29 cellular contexts compared by ENCODE assay signal in the genomic region with DNA sequence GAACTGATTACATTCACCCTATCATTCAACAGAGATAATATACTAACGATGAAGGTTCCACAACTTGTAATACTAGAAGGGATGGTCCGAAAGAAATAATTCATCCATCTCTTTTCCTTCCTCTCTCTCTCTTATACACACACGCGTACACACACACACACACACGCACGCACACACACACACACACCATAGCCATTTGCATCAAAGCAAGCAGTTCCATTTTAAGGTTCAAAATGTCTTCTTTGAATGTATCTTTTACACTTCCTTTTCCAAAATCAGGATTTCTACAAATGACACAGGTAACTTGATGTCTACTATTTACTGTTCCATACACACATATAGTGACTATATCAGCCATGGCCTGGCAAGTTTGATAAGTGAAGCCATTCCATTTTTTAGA. TPM values are rescaled to one million over a fixed set of nuclear protein-coding genes. Genes with fewer than 3 reads are reported as not detected.
DNase-seq lines count a peak whose midpoint lies in the region; ATAC-seq, FAIRE-seq and TF ChIP-seq lines count a peak whose summit lies in the region.
"Had no signal": no experiment of that assay in that cellular context is flagged by ENCODE, and none has a peak within 500 bp of the region (broad histone marks: within the 10 kb centered on the region; RNA-seq: fewer than 3 reads in every experiment).

No MANE protein-coding gene starts in this region.

- no peak for TF ChIP-seq RAD21 in HCT116 (IDR thresholded peaks at IDR 0.05; ENCODE audit: low read depth)

- H3K27me3 ChIP-seq in HCT116 (ENCODE audit: insufficient read depth, low read length) (no peaks in the 10 kb centered on the region), duodenal mucosa (ENCODE audit: control insufficient read depth in 1 of 2, insufficient read depth in 2 of 2, low read length in 2 of 2) (peaks cover 3 to 4% of the 10 kb centered on the region in 2 donors), smooth muscle cell (ENCODE audit: low read depth) (peaks cover 38% of the 10 kb centered on the region), thyroid gland (peaks cover 4% of the 10 kb centered on the region)
- H3K27me3 ChIP-seq: body of pancreas, gastrocnemius medialis, pancreas had no signal

- peaks cover 52% of the 10 kb centered on the region for H3K79me2 ChIP-seq in HCT116 (ENCODE audit: insufficient read depth, low read length)
- no peaks in the 10 kb centered on the region for H3K79me2 ChIP-seq in smooth muscle cell (ENCODE audit: low read depth)

- H3K9ac ChIP-seq in HCT116 (ENCODE audit: low read length), result peak overlapping the region; percentile 96
- peak overlapping the region; percentile 81 to 84 for H3K9ac ChIP-seq in duodenal mucosa (ENCODE audit: low read depth in 1 of 2, low read length in 2 of 2)
- H3K9ac ChIP-seq in kidney (ENCODE audit: low read length in 2 of 2), result peak overlapping the region in 1 of 2 donors; percentile 48
- H3K9ac ChIP-seq in smooth muscle cell (ENCODE audit: low read depth), result no peak overlapping the region

- no peak for ATAC-seq in HCT116
- no peak for ATAC-seq in HG03135 (IDR thresholded peaks at IDR 0.05; ENCODE audit: unreplicated experiment)
- ATAC-seq: gastrocnemius medialis, GM12878, natural killer cell had no signal

- H3K9me3 ChIP-seq in HCT116 (ENCODE audit: control insufficient read depth in 1 of 2, insufficient read depth in 1 of 2, low read depth in 1 of 2, low read length in 2 of 2) (no peaks in the 10 kb centered on the region), duodenal mucosa (ENCODE audit: control insufficient read depth in 1 of 2, low read length in 2 of 2) (no peaks in the 10 kb centered on the region), kidney (ENCODE audit: control insufficient read depth in 1 of 2, low read length in 2 of 2) (no peaks in the 10 kb centered on the region), smooth muscle cell (replicated peaks; ENCODE audit: low read depth) (no peaks in the 10 kb centered on the region), thyroid gland (no peaks in the 10 kb centered on the region)
- H3K9me3 ChIP-seq: body of pancreas, esophagus squamous epithelium, gastrocnemius medialis, pancreas, SJSA1, tibial artery had no signal

- no peaks in the 10 kb centered on the region for H3K9me2 ChIP-seq in HCT116 (ENCODE audit: insufficient read depth)

- H3K4me1 ChIP-seq in HCT116 (ENCODE audit: control insufficient read depth in 1 of 2, insufficient read depth in 2 of 2, low read length in 2 of 2), result peaks cover 48 to 75% of the 10 kb centered on the region in 2 experiments
- H3K4me1 ChIP-seq in duodenal mucosa (ENCODE audit: control insufficient read depth in 1 of 2, insufficient read depth in 2 of 2, low read length in 2 of 2), result peaks cover 6 to 20% of the 10 kb centered on the region in 2 donors
- peaks cover 0 to 8% of the 10 kb centered on the region in 2 donors for H3K4me1 ChIP-seq in kidney (ENCODE audit: control insufficient read depth in 1 of 2, insufficient read depth in 1 of 2, low read depth in 1 of 2, low read length in 2 of 2)
- H3K4me1 ChIP-seq in smooth muscle cell (ENCODE audit: low read depth), result peaks cover 3% of the 10 kb centered on the region
- peaks cover 0 to 6% of the 10 kb centered on the region in 2 donors for H3K4me1 ChIP-seq in thyroid gland
- H3K4me1 ChIP-seq: pancreas had no signal

- TF ChIP-seq CTCF in HCT116 (IDR thresholded peaks at IDR 0.05 in 2 of 3, conservative IDR thresholded peaks at IDR 0.05 in 1 of 3; ENCODE audit: borderline replicate concordance in 1 of 3, insufficient read depth in 1 of 3, low read depth in 2 of 3, low read length in 2 of 3), result no peak
- TF ChIP-seq CTCF in kidney (IDR thresholded peaks at IDR 0.05; ENCODE audit: borderline replicate concordance, extremely low read depth, insufficient read depth), result no peak
- no peak for TF ChIP-seq CTCF in smooth muscle cell (IDR thresholded peaks at IDR 0.05; ENCODE audit: borderline replicate concordance, insufficient read depth, poor library complexity, severe bottlenecking)
- no peak for TF ChIP-seq CTCF in thyroid gland (IDR thresholded peaks at IDR 0.05)

- H3K4me3 ChIP-seq in HCT116 (replicated peaks in 1 of 2; ENCODE audit: low read depth in 1 of 2, low read length in 2 of 2) (peak overlapping the region; percentile 79 to 84), duodenal mucosa (ENCODE audit: low read depth in 1 of 2, low read length in 2 of 2) (peak overlapping the region; percentile 76 to 88), kidney (ENCODE audit: low read length in 2 of 2) (peak overlapping the region; percentile 63 to 69), smooth muscle cell (peak overlapping the region; percentile 42), thyroid gland (replicated peaks in 1 of 3) (no peak overlapping the region)
- H3K4me3 ChIP-seq: body of pancreas, GM12878, tibial artery had no signal

- BruUV-seq in HCT116 (replicated peaks; lab: Mats Ljungman, UMichigan), result no TSS peak

- H3K27ac ChIP-seq in HCT116 (ENCODE audit: low read depth, low read length) (peak overlapping the region; percentile 84), duodenal mucosa (ENCODE audit: low read depth, low read length) (peak overlapping the region; percentile 72), kidney (ENCODE audit: low read depth in 2 of 2, low read length in 2 of 2) (peak overlapping the region; percentile 70 to 80), smooth muscle cell (ENCODE audit: low read depth) (peak overlapping the region; percentile 31), thyroid gland (no peak overlapping the region)
- H3K27ac ChIP-seq: esophagus squamous epithelium, HL-60, SJSA1, tibial artery had no signal

- TF ChIP-seq POLR2A in HCT116 (IDR thresholded peaks at IDR 0.05; ENCODE audit: borderline replicate concordance, extremely low read depth, insufficient read depth, insufficient read length) (no peak), thyroid gland (IDR thresholded peaks at IDR 0.05) (no peak)

- RAD21 ChIA-PET in HCT116 (lab: Charles Lee; ENCODE audit: low non-redundant PET in 1 of 2, low total read pairs in 2 of 2, uncharacterized antibody in 2 of 2, unreplicated experiment in 2 of 2), result no interaction called here

- peak overlapping the region; percentile 77 for H3K4me2 ChIP-seq in HCT116 (ENCODE audit: low read length)
- no peak overlapping the region for H3K4me2 ChIP-seq in smooth muscle cell

- FAIRE-seq in kidney (lab: Jason Lieb, UNC), result no peak
- FAIRE-seq: GM12878, pancreas had no signal

- intact Hi-C loops in HCT116 (cut with micrococcal nuclease), result no loop called here
- intact Hi-C loops in kidney (cut with DNase I), result no loop called here
- intact Hi-C loops in cardiac septum (cut with DNase I), result no loop called here
- intact Hi-C loops in thyroid gland (cut with DNase I), result no loop called here

- CTCF ChIA-PET in HCT116 (lab: Charles Lee), result no interaction called here

- no peak overlapping the region for H2AFZ ChIP-seq in HCT116 (ENCODE audit: low read depth, low read length, poor library complexity, severe bottlenecking)
- H2AFZ ChIP-seq in smooth muscle cell (ENCODE audit: low read depth), result no peak overlapping the region

- WGBS in smooth muscle cell (ENCODE audit: low lambda C conversion rate), result 88% methylated on average over 6 of the region's 6 CpGs
- 76 to 89% methylated on average over 6 of the region's 6 CpGs for WGBS in thyroid gland, 2 donors

- peaks cover 8% of the 10 kb centered on the region; the same call in 1 of the 2 replicates for H4K20me1 ChIP-seq in HCT116 (ENCODE audit: insufficient read depth)
- H4K20me1 ChIP-seq in smooth muscle cell (ENCODE audit: low read depth), result no peaks in the 10 kb centered on the region

- DNase-seq in HCT116 (ENCODE audit: low read depth, low spot score) (no peak), kidney (no peak), smooth muscle cell (lab: John Stamatoyannopoulos, UW; ENCODE audit: unreplicated experiment) (no peak), cardiac septum (ENCODE audit: low spot score) (no peak), thyroid gland (no peak)
- DNase-seq: activated CD4-positive, alpha-beta T cell treated with anti-CD3 and anti-CD28 coated beads for 1 hour; activated CD8-positive, alpha-beta memory T cell treated with anti-CD3 and anti-CD28 coated beads for 24 hours; activated gamma-delta T cell treated with Interleukin-2 at 50 U/mL for 16 hours; activated T-cell treated with anti-CD3 and anti-CD28 coated beads, Interleukin-2, amount 50 U/mL, for 24 hours; AML-193; CD8-positive, alpha-beta memory T cell; effector memory CD4-positive, alpha-beta T cell; esophagus squamous epithelium; gastrocnemius medialis; HCEC 1CT; natural killer cell; NCI-H1092; NCI-H187 treated with DMSO at 0.1 percent for 48 hours; NCI-H526 treated with DMSO at 0.1 percent for 48 hours; stimulated activated naive CD8-positive, alpha-beta T cell treated with anti-CD3 and anti-CD28 coated beads, Interleukin-15, amount 100 ng/mL, for 72 hours; T-helper 1 cell; tibial artery had no signal

- POLR2A ChIA-PET in HCT116 (lab: Charles Lee), result no interaction called here

- H3K36me3 ChIP-seq in HCT116 (ENCODE audit: control insufficient read depth in 1 of 2, insufficient read depth in 2 of 2, low read length in 2 of 2) (peaks cover 0 to 6% of the 10 kb centered on the region in 2 experiments; a peak in 1 of 4 replicates), duodenal mucosa (ENCODE audit: control insufficient read depth in 1 of 2, insufficient read depth in 2 of 2, low read length in 2 of 2) (no peaks in the 10 kb centered on the region), kidney (ENCODE audit: control insufficient read depth in 1 of 2, insufficient read depth in 2 of 2, low read length in 2 of 2) (no peaks in the 10 kb centered on the region), smooth muscle cell (ENCODE audit: low read depth) (no peaks in the 10 kb centered on the region), thyroid gland (no peaks in the 10 kb centered on the region)
- H3K36me3 ChIP-seq: esophagus squamous epithelium, gastrocnemius medialis, pancreas, SJSA1, tibial artery had no signal

- H3F3A ChIP-seq in smooth muscle cell (ENCODE audit: low read depth), result no peaks in the 10 kb centered on the region

TF ChIP-seq in HCT116, 20 proteins besides CTCF, POLR2A, EP300 and RAD21 (continues in another document):
- TF ChIP-seq, protein P1, sequence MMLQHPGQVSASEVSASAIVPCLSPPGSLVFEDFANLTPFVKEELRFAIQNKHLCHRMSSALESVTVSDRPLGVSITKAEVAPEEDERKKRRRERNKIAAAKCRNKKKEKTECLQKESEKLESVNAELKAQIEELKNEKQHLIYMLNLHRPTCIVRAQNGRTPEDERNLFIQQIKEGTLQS (IDR thresholded peaks at IDR 0.05), result no peak
- TF ChIP-seq FOSL1 (IDR thresholded peaks at IDR 0.05; ENCODE audit: low read depth) (no peak), JUND (IDR thresholded peaks at IDR 0.05) (no peak), EZH2 (IDR thresholded peaks at IDR 0.05) (no peak), TCF7L2 (IDR thresholded peaks at IDR 0.05; ENCODE audit: borderline replicate concordance, extremely low read depth, insufficient read depth, insufficient read length) (no peak), POLR2AphosphoS5 (IDR thresholded peaks at IDR 0.05; ENCODE audit: low read depth, low read length) (no peak)

RNA-seq across cellular contexts. Expression of gene GDA, which starts 0.9 kb away (rescaled TPM):
- total RNA-seq in HCT116 (2021; ENCODE audit: unreplicated experiment), result 49.4 TPM
- 8.2 and 11.8 TPM in 2 replicates for polyA plus RNA-seq in HCT116 (2012)
- 31.4 TPM for total RNA-seq in kidney
- 88.1 TPM for polyA plus RNA-seq in kidney (ENCODE audit: insufficient read depth, low read depth, low replicate concordance)
- total RNA-seq in smooth muscle cell, result 6.5 and 10.3 TPM in 2 replicates
- 1.4 and 1.8 TPM in 2 replicates for polyA plus RNA-seq in smooth muscle cell
- not detected for total RNA-seq in cardiac septum
- total RNA-seq in thyroid gland, result under 1 TPM in 1 of 4 donors, not detected in 3; 0.78 TPM
- total RNA-seq: CD8-positive, alpha-beta memory T cell; natural killer cell had no signal
- polyA plus RNA-seq: CD8-positive, alpha-beta memory T cell had no signal

Comparison
In these comparisons a context has a peak if more than half of its experiments do, and no peak if none do; other contexts are left out.
1. H3K27ac ChIP-seq: peak in HCT116 (single experiment), duodenal mucosa (single experiment), kidney (2 of 2) and smooth muscle cell (single experiment); none in thyroid gland (0 of 3).
2. H3K4me3 ChIP-seq: peak in HCT116 (2 of 2), duodenal mucosa (2 of 2), kidney (2 of 2) and smooth muscle cell (single experiment); none in thyroid gland (0 of 3).